ENCODE assay signal across 8 cellular contexts in the genomic region with DNA sequence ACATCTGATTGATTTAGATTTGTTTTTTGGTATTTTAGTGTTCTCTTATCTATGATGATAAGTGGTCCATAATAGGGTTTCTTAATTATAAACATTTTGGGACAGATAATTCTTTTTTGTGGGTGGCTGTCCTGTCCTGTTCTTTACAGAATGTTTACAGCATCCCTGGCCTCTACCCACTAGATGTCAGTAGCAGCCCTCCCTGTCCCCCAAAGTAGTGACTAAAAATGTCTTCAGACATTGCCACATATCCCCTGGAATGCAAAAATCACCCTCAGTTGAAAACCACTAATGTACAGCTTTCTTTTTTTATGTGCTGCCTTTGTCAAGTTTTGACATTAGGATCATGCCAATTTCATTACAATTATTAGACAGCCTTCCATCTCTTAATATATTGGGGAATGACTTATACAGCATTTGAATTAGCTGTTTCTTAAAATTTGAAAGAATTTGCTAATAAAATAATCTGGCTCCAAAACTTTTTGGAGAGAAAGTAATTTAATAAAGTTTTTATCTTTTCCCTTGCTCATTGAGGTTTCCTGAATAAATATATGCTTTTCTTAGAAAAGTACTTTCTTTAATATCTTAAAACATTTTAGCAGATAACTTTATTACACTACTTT. TPM values are rescaled to one million over a fixed set of nuclear protein-coding genes. Genes with fewer than 3 reads are reported as not detected.
DNase-seq lines count a peak whose midpoint lies in the region; ATAC-seq and TF ChIP-seq lines count a peak whose summit lies in the region.

No MANE protein-coding gene starts in this region.

- POLR2A ChIA-PET in AG04450 (lab: Yijun Ruan, JAX) = interaction anchor here (0.7 to 0.9 kb wide), 2 partner anchors 15 to 113 kb away, joined by 3 to 4 read pairs; no protein-coding TSS in a partner anchor

- H3K27me3 Mint-ChIP-seq in activated CD4-positive, alpha-beta T cell treated with anti-CD3 and anti-CD28 coated beads, Interleukin-2, amount 10 ng/mL, durations not matched to agents 24 days and 14 days = no peaks in the 10 kb centered on the region

- H3K27ac ChIP-seq in AG04450 (ENCODE audit: low read depth, low read length) = no peak overlapping the region

- H3K27me3 ChIP-seq in AG04450 (ENCODE audit: control insufficient read depth, insufficient read depth, low read length) = no peaks in the 10 kb centered on the region

- DNase-seq in AG04450 (ENCODE audit: low read depth, low spot score) = peak; percentile 26
- DNase-seq in GM13977 (ENCODE audit: low spot score) = no peak
- DNase-seq in Kasumi-1 (lab: John Stamatoyannopoulos, UW) = peak; percentile 86 to 94
- DNase-seq in activated CD4-positive, alpha-beta T cell treated with anti-CD3 and anti-CD28 coated beads, Interleukin-2, amount 10 ng/mL, durations not matched to agents 24 days and 14 days = peak; percentile 84
- peak; percentile 85 for DNase-seq in fibroblast of peridontal ligament (ENCODE audit: extremely low read depth)
- peak; percentile 44 for DNase-seq in stimulated activated CD4-positive, alpha-beta T cell treated with anti-CD3 and anti-CD28 coated beads, Interleukin-1b, Interleukin-23, amount 100 ng/mL, for 48 hours
- no peak for DNase-seq in lower leg skin (ENCODE audit: low spot score in 2 of 2)

- CTCF ChIA-PET in AG04450 (lab: Charles Lee) = interaction anchor here (0.6 to 6.6 kb wide), 23 partner anchors 9 to 1365 kb away, joined by 3 to 98 read pairs (median 5); a partner anchor contains a TSS

- no peaks in the 10 kb centered on the region; the same call in 1 of the 2 replicates for H3K9me3 ChIP-seq in AG04450 (ENCODE audit: control insufficient read depth, insufficient read depth, low read length)

- H3K36me3 Mint-ChIP-seq in activated CD4-positive, alpha-beta T cell treated with anti-CD3 and anti-CD28 coated beads, Interleukin-2, amount 10 ng/mL, durations not matched to agents 24 days and 14 days (ENCODE audit: low read depth) = peaks cover 76% of the 10 kb centered on the region

- H3K9me3 Mint-ChIP-seq in activated CD4-positive, alpha-beta T cell treated with anti-CD3 and anti-CD28 coated beads, Interleukin-2, amount 10 ng/mL, durations not matched to agents 24 days and 14 days = no peaks in the 10 kb centered on the region

- peaks cover 51% of the 10 kb centered on the region for H3K4me1 Mint-ChIP-seq in activated CD4-positive, alpha-beta T cell treated with anti-CD3 and anti-CD28 coated beads, Interleukin-2, amount 10 ng/mL, durations not matched to agents 24 days and 14 days

- H3K4me3 ChIP-seq in AG04450 (ENCODE audit: low read depth, low read length) (no peak overlapping the region), lower leg skin (ENCODE audit: low read depth, poor library complexity, severe bottlenecking) (no peak overlapping the region)

- no peak for TF ChIP-seq POLR2A in lower leg skin (IDR thresholded peaks at IDR 0.05)

- intact Hi-C loops in activated CD4-positive, alpha-beta T cell treated with anti-CD3 and anti-CD28 coated beads, Interleukin-2, amount 10 ng/mL, durations not matched to agents 24 days and 14 days (cut with micrococcal nuclease) = loop anchor here (1.0 to 10.0 kb wide), 7 partner anchors 15 to 427 kb away; a partner anchor contains a TSS
- intact Hi-C loops in lower leg skin (cut with DNase I; ENCODE audit: low total_unique reads) = no loop called here

- TF ChIP-seq CTCF in AG04450 (IDR thresholded peaks at IDR 0.05; ENCODE audit: low read depth, low read length) (peak; percentile 67), GM13977 (IDR thresholded peaks at IDR 0.05; ENCODE audit: extremely low read depth, insufficient read depth, missing control alignments) (peak; percentile 70), lower leg skin (IDR thresholded peaks at IDR 0.05) (no peak)

- no peak overlapping the region for H3K27ac Mint-ChIP-seq in activated CD4-positive, alpha-beta T cell treated with anti-CD3 and anti-CD28 coated beads, Interleukin-2, amount 10 ng/mL, durations not matched to agents 24 days and 14 days

- H3K4me3 Mint-ChIP-seq in activated CD4-positive, alpha-beta T cell treated with anti-CD3 and anti-CD28 coated beads, Interleukin-2, amount 10 ng/mL, durations not matched to agents 24 days and 14 days = no peak overlapping the region

- no peak for ATAC-seq in GM21576 (IDR thresholded peaks at IDR 0.05; ENCODE audit: unreplicated experiment)

- in situ Hi-C loops in GM13977 (cut with MboI; ENCODE audit: low pct_unique_long_range_greater_than_20kb, low sequenced_read_pairs, unreplicated experiment) = loop anchor here (25.0 kb wide), 1 partner anchor 109 kb away; no protein-coding TSS in a partner anchor

RNA-seq across cellular contexts. Expression of a gene that starts 19.5 kb away (rescaled TPM):
- 10.7 and 12.4 TPM in 2 replicates for polyA plus RNA-seq in AG04450 (2011; rRNA removed)
- polyA minus RNA-seq in AG04450 (2011; rRNA and poly(A)+ RNA removed) = 8.6 and 10.5 TPM in 2 replicates
- 280 and 287 TPM in 2 replicates for total RNA-seq in activated CD4-positive, alpha-beta T cell treated with anti-CD3 and anti-CD28 coated beads, Interleukin-2, amount 10 ng/mL, durations not matched to agents 24 days and 14 days
- 10 to 100 TPM in 2 of 4 donors, 1 to 10 TPM in 2; 5.0 to 12.4 (median 9.1) TPM for total RNA-seq in lower leg skin

Comparison
In these comparisons a context has a peak if more than half of its experiments do, and no peak if none do; other contexts are left out.
1. DNase-seq: peak in AG04450 (single experiment), Kasumi-1 (2 of 2), activated CD4-positive, alpha-beta T cell treated with anti-CD3 and anti-CD28 coated beads, Interleukin-2, amount 10 ng/mL, durations not matched to agents 24 days and 14 days (single experiment), fibroblast of peridontal ligament (single experiment) and stimulated activated CD4-positive, alpha-beta T cell treated with anti-CD3 and anti-CD28 coated beads, Interleukin-1b, Interleukin-23, amount 100 ng/mL, for 48 hours (single experiment); none in GM13977 (single experiment) and lower leg skin (0 of 2).
2. CTCF ChIP-seq: peak in AG04450 (single experiment) and GM13977 (single experiment); none in lower leg skin (0 of 3).
3. RNA of a gene that starts 19.5 kb away (total RNA-seq): 280 to 287 TPM in activated CD4-positive, alpha-beta T cell treated with anti-CD3 and anti-CD28 coated beads, Interleukin-2, amount 10 ng/mL, durations not matched to agents 24 days and 14 days; 5.0 to 12.4 TPM in lower leg skin; every median in the first group is over 10 times any median in the second.